10 cellular contexts compared by ENCODE assay signal in the genomic region with DNA sequence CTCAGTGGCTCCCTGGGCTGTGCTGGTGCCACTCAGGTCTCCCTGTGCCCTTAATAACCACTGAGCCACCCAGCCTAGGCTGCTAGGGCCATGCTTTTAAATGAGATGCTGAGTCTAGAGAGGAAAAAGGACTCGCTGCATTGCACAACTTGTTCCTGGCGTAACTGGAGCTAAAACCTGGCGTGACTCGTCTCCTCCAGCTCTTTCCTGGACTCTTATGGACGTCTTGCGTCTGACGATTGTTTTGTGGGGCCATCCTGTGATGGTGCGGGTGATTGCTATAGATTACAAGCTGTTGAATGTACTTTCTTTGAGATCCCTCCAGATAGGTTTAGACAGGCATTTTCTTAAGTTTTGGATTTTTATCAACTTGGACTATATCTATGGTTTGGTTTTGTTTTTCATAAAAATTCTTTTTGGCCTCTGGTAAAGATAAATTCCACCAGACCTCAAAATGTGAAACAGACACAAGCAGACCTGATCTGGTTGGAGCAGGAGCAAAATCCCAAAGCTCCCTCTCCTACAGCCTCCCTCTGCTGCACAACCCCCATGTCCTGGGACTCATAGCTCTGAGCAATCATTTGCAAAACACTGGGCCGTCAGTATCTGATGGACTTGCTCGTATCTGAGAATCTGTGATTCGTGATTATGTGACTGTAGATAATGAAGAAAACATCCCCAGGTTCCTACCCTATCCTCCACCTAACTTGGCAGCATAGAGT.
DNase-seq lines count a peak whose midpoint lies in the region; ATAC-seq and TF ChIP-seq lines count a peak whose summit lies in the region.
"Had no signal": no experiment of that assay in that cellular context is flagged by ENCODE, and none has a peak within 500 bp of the region (broad histone marks: within the 10 kb centered on the region; RNA-seq: fewer than 3 reads in every experiment).

No MANE protein-coding gene starts in this region.

- H3K36me3 Mint-ChIP-seq in H9 (ENCODE audit: insufficient read depth in 1 of 3, low read depth in 3 of 3): peaks cover 7 to 18% (median 16%) of the 10 kb centered on the region in 3 experiments

- peak overlapping the region in 1 of 2 experiments; percentile 96 for H3K18ac ChIP-seq in mesenchymal stem cell (ENCODE audit: low read depth in 1 of 2, low read length in 2 of 2)
- no peak overlapping the region for H3K18ac ChIP-seq in H9 (ENCODE audit: insufficient read length, low read depth, low read length)

- H4K91ac ChIP-seq in mesenchymal stem cell (ENCODE audit: low read length) (peak overlapping the region; percentile 14), H9 (ENCODE audit: insufficient read length, low read depth, low read length) (no peak overlapping the region)

- H2BK120ac ChIP-seq in mesenchymal stem cell (ENCODE audit: low read depth, low read length): no peak overlapping the region
- H2BK120ac ChIP-seq in H9 (ENCODE audit: low read depth, low read length, poor library complexity, severe bottlenecking): no peak overlapping the region

- peaks cover 6% of the 10 kb centered on the region for H3K9me3 ChIP-seq in MG63
- no peaks in the 10 kb centered on the region for H3K9me3 ChIP-seq in mesenchymal stem cell (ENCODE audit: control insufficient read depth, low read length)
- H3K9me3 ChIP-seq in thoracic aorta: no peaks in the 10 kb centered on the region
- peaks cover 10% of the 10 kb centered on the region for H3K9me3 ChIP-seq in H9 (ENCODE audit: control insufficient read depth, low read depth, low read length)

- H4K8ac ChIP-seq in mesenchymal stem cell (ENCODE audit: low read length) (peak overlapping the region; percentile 20), H9 (replicated peaks; ENCODE audit: insufficient read length, low read depth, low read length) (no peak overlapping the region)

- H3T11ph ChIP-seq in H9 (ENCODE audit: low read length): no peak overlapping the region

- H4K5ac ChIP-seq in H9 (ENCODE audit: insufficient read length, low read depth, low read length): no peak overlapping the region

- H3K27ac ChIP-seq in mesenchymal stem cell (ENCODE audit: low read length, poor library complexity, severe bottlenecking): no peak overlapping the region
- H3K27ac ChIP-seq in thoracic aorta: peak overlapping the region; percentile 97 to 99
- H3K27ac ChIP-seq in H9 (ENCODE audit: insufficient read length, low read depth, low read length): no peak overlapping the region
- H3K27ac ChIP-seq: SK-N-MC had no signal

- H3K79me2 ChIP-seq in H9 (ENCODE audit: insufficient read depth, low read length): no peaks in the 10 kb centered on the region

- H3K4me1 ChIP-seq in mesenchymal stem cell (ENCODE audit: control insufficient read depth, insufficient read depth, low read depth, low read length) (peaks cover 17% of the 10 kb centered on the region), thoracic aorta (ENCODE audit: control insufficient read depth in 1 of 2, low read depth in 2 of 2) (peaks cover 38 to 63% of the 10 kb centered on the region in 2 donors), H9 (ENCODE audit: insufficient read depth, low read length) (peaks cover 10% of the 10 kb centered on the region; the same call in 1 of the 2 replicates)

- H2BK5ac ChIP-seq in mesenchymal stem cell (ENCODE audit: low read depth, low read length, poor library complexity, severe bottlenecking) (no peak overlapping the region), H9 (ENCODE audit: insufficient read length, low read length) (no peak overlapping the region)

- peak; percentile 61 for ATAC-seq in thoracic aorta (ENCODE audit: insufficient number of reproducible peaks, low FRiP score, low read depth)
- no peak for ATAC-seq in HG03457 (IDR thresholded peaks at IDR 0.05; ENCODE audit: unreplicated experiment)
- ATAC-seq: HCT116 had no signal

- H3K9ac ChIP-seq in mesenchymal stem cell (ENCODE audit: low read length) (peak overlapping the region; percentile 90), H9 (ENCODE audit: extremely low read depth, insufficient read length, low read length) (no peak overlapping the region)

- H3K4me3 Mint-ChIP-seq in H9: no peak overlapping the region

- H3K27me3 Mint-ChIP-seq in H9 (ENCODE audit: low read depth): no peaks in the 10 kb centered on the region

- H2BK15ac ChIP-seq in mesenchymal stem cell (ENCODE audit: low read depth, poor library complexity, severe bottlenecking) (no peak overlapping the region), H9 (ENCODE audit: low read depth, low read length) (no peak overlapping the region)

- H3K27me3 ChIP-seq in MG63 (no peaks in the 10 kb centered on the region), mesenchymal stem cell (ENCODE audit: control insufficient read depth in 1 of 2, insufficient read depth in 1 of 2, low read length in 2 of 2) (no peaks in the 10 kb centered on the region), thoracic aorta (replicated peaks; ENCODE audit: insufficient read depth) (no peaks in the 10 kb centered on the region), H9 (ENCODE audit: insufficient read depth, low read length) (no peaks in the 10 kb centered on the region)

- no peak overlapping the region for H2BK20ac ChIP-seq in H9 (ENCODE audit: low read depth, low read length, poor library complexity, severe bottlenecking)

- H2AK5ac ChIP-seq in mesenchymal stem cell (ENCODE audit: low read length, severe bottlenecking) (peak overlapping the region; percentile 1), H9 (ENCODE audit: insufficient read length, low read length) (no peak overlapping the region)

- H3K79me1 ChIP-seq in mesenchymal stem cell (replicated peaks; ENCODE audit: low read length, poor library complexity, severe bottlenecking) (no peaks in the 10 kb centered on the region), H9 (ENCODE audit: insufficient read depth, low read depth, low read length, poor library complexity, severe bottlenecking) (no peaks in the 10 kb centered on the region)

- no peak overlapping the region for H3K4ac ChIP-seq in mesenchymal stem cell (ENCODE audit: low read depth in 1 of 2, low read length in 2 of 2)
- no peak overlapping the region for H3K4ac ChIP-seq in H9 (ENCODE audit: low read depth, low read length)

- H3K23me2 ChIP-seq in H9 (ENCODE audit: insufficient read length, low read depth, low read length, poor library complexity, severe bottlenecking): no peaks in the 10 kb centered on the region

- no peak overlapping the region for H3K56ac ChIP-seq in H9 (ENCODE audit: insufficient read length, low read depth, low read length)

- H3K14ac ChIP-seq in mesenchymal stem cell (ENCODE audit: low read length in 2 of 2) (no peak overlapping the region), H9 (ENCODE audit: insufficient read depth, low read length) (no peak overlapping the region)

- peaks cover 42 to 49% of the 10 kb centered on the region in 2 experiments for H3K4me1 Mint-ChIP-seq in H9

- H3K36me3 ChIP-seq in MG63 (no peaks in the 10 kb centered on the region), mesenchymal stem cell (ENCODE audit: control insufficient read depth in 1 of 2, insufficient read depth in 2 of 2, low read depth in 1 of 2, low read length in 2 of 2) (no peaks in the 10 kb centered on the region), thoracic aorta (no peaks in the 10 kb centered on the region)

- H3K9me3 Mint-ChIP-seq in H9: peaks cover 21 to 22% of the 10 kb centered on the region in 2 experiments

- WGBS in mesenchymal stem cell: 49% methylated on average over 8 of the region's 11 CpGs
- no CpG with 5 or more reads among the region's 11 CpGs for WGBS in H9 (ENCODE audit: extremely low coverage, insufficient read length, low lambda C conversion rate)

- TF ChIP-seq CTCF in thoracic aorta (IDR thresholded peaks at IDR 0.05): no peak
- TF ChIP-seq CTCF in H9 (conservative IDR thresholded peaks at IDR 0.05): no peak

- no peak overlapping the region for H3K27ac Mint-ChIP-seq in H9

- H4K20me1 ChIP-seq in H9 (ENCODE audit: control insufficient read depth, insufficient read depth, insufficient read length): no peaks in the 10 kb centered on the region

- H3K4me3 ChIP-seq in MG63: peak overlapping the region; percentile 2; the same call in 1 of the 2 replicates
- peak overlapping the region in 1 of 2 experiments; percentile 60 for H3K4me3 ChIP-seq in mesenchymal stem cell (ENCODE audit: insufficient read depth in 1 of 2, low read depth in 1 of 2, low read length in 2 of 2)
- H3K4me3 ChIP-seq in thoracic aorta: peak overlapping the region; percentile 62
- H3K4me3 ChIP-seq: SK-N-MC had no signal

- no peak overlapping the region for H3K23ac ChIP-seq in mesenchymal stem cell (ENCODE audit: low read length in 2 of 2)
- no peak overlapping the region for H3K23ac ChIP-seq in H9 (ENCODE audit: insufficient read length, low read depth, low read length)

- no peak overlapping the region for H3K4me2 ChIP-seq in mesenchymal stem cell (ENCODE audit: low read length, poor library complexity, severe bottlenecking)
- no peak overlapping the region for H3K4me2 ChIP-seq in H9 (ENCODE audit: insufficient read depth, insufficient read length, low read length)

- H2BK12ac ChIP-seq in mesenchymal stem cell (ENCODE audit: low read length in 2 of 2) (peak overlapping the region in 1 of 2 experiments; percentile 97), H9 (ENCODE audit: insufficient read length, low read depth, low read length) (no peak overlapping the region)

- DNase-seq in MG63: peak; percentile 71
- DNase-seq in dedifferentiated amniotic fluid mesenchymal stem cell (ENCODE audit: extremely low spot score): peak; percentile 86
- peak; percentile 90 for DNase-seq in mesenchymal stem cell
- no peak for DNase-seq in thoracic aorta (ENCODE audit: low spot score)
- no peak for DNase-seq in activated T-cell treated with anti-CD3 and anti-CD28 coated beads, Interleukin-2, amount 50 U/mL, for 48 hours
- DNase-seq in H9: no peak
- no peak for DNase-seq in DMS153 treated with DMSO at 0.1 percent for 48 hours (lab: John Stamatoyannopoulos, UW; ENCODE audit: unreplicated experiment)

- peak overlapping the region; percentile 60 for H2AFZ ChIP-seq in mesenchymal stem cell (ENCODE audit: low read depth, low read length)
- H2AFZ ChIP-seq in H9 (ENCODE audit: low read length): no peak overlapping the region

Comparison
In these comparisons a context has a peak if more than half of its experiments do, and no peak if none do; other contexts are left out.
1. DNase-seq: peak in MG63 (single experiment), dedifferentiated amniotic fluid mesenchymal stem cell (single experiment) and mesenchymal stem cell (single experiment); none in thoracic aorta (single experiment), activated T-cell treated with anti-CD3 and anti-CD28 coated beads, Interleukin-2, amount 50 U/mL, for 48 hours (0 of 2), H9 (single experiment) and DMS153 treated with DMSO at 0.1 percent for 48 hours (single experiment).
2. H3K27ac ChIP-seq: peak in thoracic aorta (2 of 2); none in mesenchymal stem cell (single experiment) and H9 (single experiment).